37 cellular contexts compared by ENCODE assay signal in genomic region chr3:20873235-20873634, GRCh38.
"Had no signal": no experiment of that assay in that cellular context is flagged by ENCODE, and none has a peak within 500 bp of the region (broad histone marks: within the 10 kb centered on the region; RNA-seq: fewer than 3 reads in every experiment).

No MANE protein-coding gene starts in this region.

- ATAC-seq: activated CD8-positive, alpha-beta T cell treated with anti-CD3 and anti-CD28 coated beads for 36 hours; activated naive CD4-positive, alpha-beta T cell treated with anti-CD3 and anti-CD28 coated beads, Interleukin-2, amount 50 U/mL, for 72 hours; activated T-cell treated with anti-CD3 and anti-CD28 coated beads, Interleukin-2, amount 50 U/mL, for 4 hours; activated T-cell treated with anti-CD3 and anti-CD28 coated beads, Interleukin-2, amount 50 U/mL, for 72 hours; activated T-helper 17 cell treated with anti-CD3 and anti-CD28 coated beads, Interleukin-2, amount 50 U/mL, for 72 hours; body of pancreas had no signal

- H3K4me1 Mint-ChIP-seq: activated B cell treated with CpG ODN at 0.5 μM for 24 hours; activated CD4-positive, alpha-beta T cell treated with anti-CD3 and anti-CD28 coated beads, Interleukin-2, amount 10 ng/mL, durations not matched to agents 24 days and 14 days; activated naive CD8-positive, alpha-beta T cell treated with anti-CD3 and anti-CD28 coated beads for 36 hours; activated T-helper 17 cell treated with anti-CD3 and anti-CD28 coated beads, Interleukin-2, amount 50 U/mL, for 72 hours had no signal

- H3K27ac ChIP-seq: adrenal gland, body of pancreas, brain microvascular endothelial cell, breast epithelium, VCaP had no signal

- H3K4me3 ChIP-seq: adrenal gland, body of pancreas, breast epithelium had no signal

- H3K36me3 Mint-ChIP-seq: activated CD4-positive, alpha-beta memory T cell treated with anti-CD3 and anti-CD28 coated beads for 36 hours; activated naive CD8-positive, alpha-beta T cell treated with anti-CD3 and anti-CD28 coated beads for 36 hours had no signal

- H3K4me1 ChIP-seq: adrenal gland, body of pancreas, breast epithelium had no signal

- H3K27ac Mint-ChIP-seq: activated B cell treated with CpG ODN at 0.5 μM for 24 hours; activated CD4-positive, alpha-beta memory T cell treated with anti-CD3 and anti-CD28 coated beads for 36 hours; activated CD4-positive, alpha-beta T cell treated with anti-CD3 and anti-CD28 coated beads, Interleukin-2, amount 10 ng/mL, durations not matched to agents 24 days and 14 days; activated CD8-positive, alpha-beta T cell treated with anti-CD3 and anti-CD28 coated beads for 36 hours; activated naive CD4-positive, alpha-beta T cell treated with anti-CD3 and anti-CD28 coated beads for 36 hours; activated naive CD4-positive, alpha-beta T cell treated with anti-CD3 and anti-CD28 coated beads, Interleukin-2, amount 50 U/mL, for 72 hours; activated naive CD8-positive, alpha-beta T cell treated with anti-CD3 and anti-CD28 coated beads for 36 hours; activated T-cell treated with anti-CD3 and anti-CD28 coated beads, Interleukin-2, amount 50 U/mL, for 72 hours; activated T-helper 1 cell treated with anti-CD3 and anti-CD28 coated beads, Interleukin-12 subunit alpha, Interleukin-12 subunit beta, Interleukin-2, Interleukin-4 antibody, amounts not matched to agents 30 ng/mL and 10 ng/mL and 1 ng/mL, durations not matched to agents 14 hours and 24 hours and 36 hours; activated T-helper 17 cell treated with anti-CD3 and anti-CD28 coated beads, Interleukin-2, amount 50 U/mL, for 72 hours; T-helper 1 cell treated with Interleukin-12 subunit alpha and Interleukin-12 subunit beta and Interleukin-4 antibody, amounts not matched to agents 30 μg/mL and 1 μg/mL, for 36 hours; T-helper 2 cell treated with Interferon-gamma antibody and Interleukin-4, amounts not matched to agents 5 μg/mL and 100 μg/mL, for 36 hours had no signal

- H3K4me3 Mint-ChIP-seq: activated B cell treated with CpG ODN at 0.5 μM for 24 hours; activated CD4-positive, alpha-beta memory T cell treated with anti-CD3 and anti-CD28 coated beads for 36 hours; activated CD4-positive, alpha-beta T cell treated with anti-CD3 and anti-CD28 coated beads, Interleukin-2, amount 10 ng/mL, durations not matched to agents 24 days and 14 days; activated CD8-positive, alpha-beta T cell treated with anti-CD3 and anti-CD28 coated beads for 36 hours; activated naive CD4-positive, alpha-beta T cell treated with anti-CD3 and anti-CD28 coated beads for 36 hours; activated naive CD8-positive, alpha-beta T cell treated with anti-CD3 and anti-CD28 coated beads for 36 hours; activated T-cell treated with anti-CD3 and anti-CD28 coated beads, Interleukin-2, amount 50 U/mL, for 4 hours; activated T-cell treated with anti-CD3 and anti-CD28 coated beads, Interleukin-2, amount 50 U/mL, for 72 hours; activated T-helper 1 cell treated with anti-CD3 and anti-CD28 coated beads, Interleukin-12 subunit alpha, Interleukin-12 subunit beta, Interleukin-2, Interleukin-4 antibody, amounts not matched to agents 30 ng/mL and 10 ng/mL and 1 ng/mL, durations not matched to agents 14 hours and 24 hours and 36 hours; activated T-helper 17 cell treated with anti-CD3 and anti-CD28 coated beads, Interleukin-2, amount 50 U/mL, for 72 hours; T-helper 1 cell treated with Interleukin-12 subunit alpha and Interleukin-12 subunit beta and Interleukin-4 antibody, amounts not matched to agents 30 μg/mL and 1 μg/mL, for 36 hours; T-helper 2 cell treated with Interferon-gamma antibody and Interleukin-4, amounts not matched to agents 5 μg/mL and 100 μg/mL, for 36 hours had no signal

- H3K36me3 ChIP-seq: adrenal gland, brain microvascular endothelial cell, breast epithelium had no signal

- H3K27me3 ChIP-seq: adrenal gland, body of pancreas, brain microvascular endothelial cell, breast epithelium had no signal

- DNase-seq: activated B cell treated with CpG ODN at 0.5 μM for 24 hours; activated CD4-positive, alpha-beta memory T cell treated with anti-CD3 and anti-CD28 coated beads for 36 hours; activated CD4-positive, alpha-beta T cell treated with anti-CD3 and anti-CD28 coated beads for 4 hours; activated CD4-positive, alpha-beta T cell treated with anti-CD3 and anti-CD28 coated beads, Interleukin-2, amount 10 ng/mL, durations not matched to agents 24 days and 14 days; activated CD4-positive, alpha-beta T cell treated with anti-CD3 and anti-CD28 coated beads, Interleukin-2, amount 50 U/mL, for 1 hour; activated CD4-positive, alpha-beta T cell treated with anti-CD3 and anti-CD28 coated beads, Interleukin-2, amount 50 U/mL, for 4 hours; activated CD4-positive, CD25-positive, alpha-beta regulatory T cell treated with anti-CD3 and anti-CD28 coated beads, Interleukin-2, amount 50 U/mL, for 72 hours; activated CD8-positive, alpha-beta memory T cell treated with anti-CD3 and anti-CD28 coated beads, Interleukin-2, amount 50 U/mL, for 4 hours; activated CD8-positive, alpha-beta T cell treated with anti-CD3 and anti-CD28 coated beads for 36 hours; activated effector memory CD4-positive, alpha-beta T cell treated with anti-CD3 and anti-CD28 coated beads, Interleukin-2, amount 50 U/mL, for 16 hours; activated gamma-delta T cell treated with Interleukin-2 at 50 U/mL for 16 hours; activated naive CD4-positive, alpha-beta T cell; activated naive CD4-positive, alpha-beta T cell treated with anti-CD3 and anti-CD28 coated beads for 36 hours; activated naive CD4-positive, alpha-beta T cell treated with anti-CD3 and anti-CD28 coated beads, Interleukin-2, amount 50 U/mL, for 16 hours; activated naive CD8-positive, alpha-beta T cell treated with anti-CD3 and anti-CD28 coated beads for 36 hours; activated T-cell treated with anti-CD3 and anti-CD28 coated beads for 4 hours; activated T-cell treated with anti-CD3 and anti-CD28 coated beads, Interleukin-2, amount 50 U/mL, for 1 hour; activated T-cell treated with anti-CD3 and anti-CD28 coated beads, Interleukin-2, amount 50 U/mL, for 4 hours; activated T-cell treated with anti-CD3 and anti-CD28 coated beads, Interleukin-2, amount 50 U/mL, for 72 hours; adrenal gland; amniotic stem cell; aorta; body of pancreas; brain microvascular endothelial cell; central memory CD4-positive, alpha-beta T cell; T-helper 1 cell; T-helper 2 cell; T-helper 9 cell had no signal

- FAIRE-seq: astrocyte, TTC549 had no signal

- H3K9me3 ChIP-seq: adrenal gland, body of pancreas had no signal

- H3K27me3 Mint-ChIP-seq: activated B cell treated with CpG ODN at 0.5 μM for 24 hours; activated CD4-positive, alpha-beta memory T cell treated with anti-CD3 and anti-CD28 coated beads for 36 hours; activated CD4-positive, alpha-beta T cell treated with anti-CD3 and anti-CD28 coated beads, Interleukin-2, amount 10 ng/mL, durations not matched to agents 24 days and 14 days; activated CD8-positive, alpha-beta T cell treated with anti-CD3 and anti-CD28 coated beads for 36 hours; activated naive CD8-positive, alpha-beta T cell treated with anti-CD3 and anti-CD28 coated beads for 36 hours; activated T-helper 17 cell treated with anti-CD3 and anti-CD28 coated beads, Interleukin-2, amount 50 U/mL, for 72 hours had no signal
